In the genomic region with DNA sequence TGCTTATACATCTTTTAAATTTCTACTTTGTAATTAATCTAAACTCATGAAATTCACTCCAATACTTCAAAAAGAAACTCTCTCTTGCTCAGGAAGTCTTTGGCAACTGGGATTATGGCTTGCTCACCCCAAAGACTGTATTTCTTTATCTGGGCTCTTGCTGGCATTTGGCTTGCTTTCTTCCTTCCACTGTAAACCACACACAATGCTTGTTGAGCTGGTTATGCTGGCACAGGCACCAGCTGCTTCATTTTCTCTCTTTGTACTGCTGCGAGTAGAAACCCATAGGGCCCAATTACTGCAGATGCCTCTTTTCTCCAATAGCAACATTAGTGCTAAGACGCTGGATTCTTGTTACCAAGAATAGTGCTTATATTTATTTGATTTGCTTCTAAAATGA, we compare ENCODE assay signal across 13 cellular contexts. TPM values are rescaled to one million over a fixed set of nuclear protein-coding genes. Genes with fewer than 3 reads are reported as not detected.
DNase-seq lines count a peak whose midpoint lies in the region; ATAC-seq and TF ChIP-seq lines count a peak whose summit lies in the region.
"Had no signal": no experiment of that assay in that cellular context is flagged by ENCODE, and none has a peak within 500 bp of the region (broad histone marks: within the 10 kb centered on the region; RNA-seq: fewer than 3 reads in every experiment).

No MANE protein-coding gene starts in this region.

- TF ChIP-seq CTCF in glutamatergic neuron (IDR thresholded peaks at IDR 0.05; ENCODE audit: partially characterized antibody, unreplicated experiment) = no peak

- no peak overlapping the region for H3K4me3 Mint-ChIP-seq in glutamatergic neuron (ENCODE audit: unreplicated experiment)
- H3K4me3 Mint-ChIP-seq in activated naive CD8-positive, alpha-beta T cell treated with anti-CD3 and anti-CD28 coated beads, Interleukin-2, amount 50 U/mL, for 24 hours = no peak overlapping the region
- H3K4me3 Mint-ChIP-seq: B cell, natural killer cell had no signal

- peaks cover 9% of the 10 kb centered on the region for H3K4me1 Mint-ChIP-seq in glutamatergic neuron (ENCODE audit: low read depth, unreplicated experiment)
- no peaks in the 10 kb centered on the region for H3K4me1 Mint-ChIP-seq in activated naive CD8-positive, alpha-beta T cell treated with anti-CD3 and anti-CD28 coated beads, Interleukin-2, amount 50 U/mL, for 24 hours
- H3K4me1 Mint-ChIP-seq: B cell, natural killer cell had no signal

- DNase-seq in DMS153 (lab: John Stamatoyannopoulos, UW) (peak; percentile 79), NCI-H1417 treated with DMSO at 0.1 percent for 48 hours (lab: John Stamatoyannopoulos, UW) (peak; percentile 5), NCI-H82 treated with DMSO at 0.1 percent for 48 hours (lab: John Stamatoyannopoulos, UW; ENCODE audit: unreplicated experiment) (peak; percentile 18), glutamatergic neuron (no peak), ACHN (no peak)
- no peak for DNase-seq in activated naive CD8-positive, alpha-beta T cell treated with anti-CD3 and anti-CD28 coated beads, Interleukin-2, amount 50 U/mL, for 24 hours
- DNase-seq: brain microvascular endothelial cell, natural killer cell, NCI-H69 had no signal

- in situ Hi-C loops in ACHN (cut with HindIII; ENCODE audit: low pct_ligation_motif_present, low pct_unique_long_range_greater_than_20kb, low sequenced_read_pairs) = loop anchor here (25.0 kb wide), 1 partner anchor 167 kb away; no protein-coding TSS in a partner anchor

- ATAC-seq in HG02759 (IDR thresholded peaks at IDR 0.05; ENCODE audit: unreplicated experiment) (no peak), HG03095 (IDR thresholded peaks at IDR 0.05; ENCODE audit: unreplicated experiment) (no peak)
- ATAC-seq in activated naive CD8-positive, alpha-beta T cell treated with anti-CD3 and anti-CD28 coated beads, Interleukin-2, amount 50 U/mL, for 24 hours = no peak
- ATAC-seq: natural killer cell had no signal

- peak overlapping the region; percentile 69 for H3K27ac Mint-ChIP-seq in glutamatergic neuron (ENCODE audit: unreplicated experiment)
- no peak overlapping the region for H3K27ac Mint-ChIP-seq in activated naive CD8-positive, alpha-beta T cell treated with anti-CD3 and anti-CD28 coated beads, Interleukin-2, amount 50 U/mL, for 24 hours
- H3K27ac Mint-ChIP-seq: B cell, natural killer cell had no signal

- H3K36me3 Mint-ChIP-seq in glutamatergic neuron (ENCODE audit: unreplicated experiment) = no peaks in the 10 kb centered on the region
- H3K36me3 Mint-ChIP-seq in activated naive CD8-positive, alpha-beta T cell treated with anti-CD3 and anti-CD28 coated beads, Interleukin-2, amount 50 U/mL, for 24 hours (ENCODE audit: low read depth) = peaks cover 2% of the 10 kb centered on the region
- H3K36me3 Mint-ChIP-seq: natural killer cell had no signal

- H3K9me3 Mint-ChIP-seq in glutamatergic neuron (ENCODE audit: unreplicated experiment) = no peaks in the 10 kb centered on the region
- peaks cover 13% of the 10 kb centered on the region for H3K9me3 Mint-ChIP-seq in activated naive CD8-positive, alpha-beta T cell treated with anti-CD3 and anti-CD28 coated beads, Interleukin-2, amount 50 U/mL, for 24 hours
- H3K9me3 Mint-ChIP-seq: natural killer cell had no signal

- H3K27me3 Mint-ChIP-seq in glutamatergic neuron (ENCODE audit: unreplicated experiment) = peaks cover 3% of the 10 kb centered on the region
- no peaks in the 10 kb centered on the region for H3K27me3 Mint-ChIP-seq in activated naive CD8-positive, alpha-beta T cell treated with anti-CD3 and anti-CD28 coated beads, Interleukin-2, amount 50 U/mL, for 24 hours
- H3K27me3 Mint-ChIP-seq: B cell had no signal

RNA-seq across cellular contexts. Expression of gene SLC38A11, which starts 51.4 kb away (rescaled TPM):
- total RNA-seq in glutamatergic neuron (ENCODE audit: unreplicated experiment) = not detected
- total RNA-seq: T-helper 2 cell treated with Interferon-gamma antibody and Interleukin-4, amounts not matched to agents 100 ng/mL and 5 ng/mL, for 36 hours had no signal

Comparison
In these comparisons a context has a peak if more than half of its experiments do, and no peak if none do; other contexts are left out.
1. DNase-seq: peak in DMS153 (single experiment), NCI-H1417 treated with DMSO at 0.1 percent for 48 hours (single experiment) and NCI-H82 treated with DMSO at 0.1 percent for 48 hours (single experiment); none in glutamatergic neuron (single experiment), ACHN (single experiment) and activated naive CD8-positive, alpha-beta T cell treated with anti-CD3 and anti-CD28 coated beads, Interleukin-2, amount 50 U/mL, for 24 hours (single experiment).